13 cellular contexts compared by ENCODE assay signal in the genomic region with DNA sequence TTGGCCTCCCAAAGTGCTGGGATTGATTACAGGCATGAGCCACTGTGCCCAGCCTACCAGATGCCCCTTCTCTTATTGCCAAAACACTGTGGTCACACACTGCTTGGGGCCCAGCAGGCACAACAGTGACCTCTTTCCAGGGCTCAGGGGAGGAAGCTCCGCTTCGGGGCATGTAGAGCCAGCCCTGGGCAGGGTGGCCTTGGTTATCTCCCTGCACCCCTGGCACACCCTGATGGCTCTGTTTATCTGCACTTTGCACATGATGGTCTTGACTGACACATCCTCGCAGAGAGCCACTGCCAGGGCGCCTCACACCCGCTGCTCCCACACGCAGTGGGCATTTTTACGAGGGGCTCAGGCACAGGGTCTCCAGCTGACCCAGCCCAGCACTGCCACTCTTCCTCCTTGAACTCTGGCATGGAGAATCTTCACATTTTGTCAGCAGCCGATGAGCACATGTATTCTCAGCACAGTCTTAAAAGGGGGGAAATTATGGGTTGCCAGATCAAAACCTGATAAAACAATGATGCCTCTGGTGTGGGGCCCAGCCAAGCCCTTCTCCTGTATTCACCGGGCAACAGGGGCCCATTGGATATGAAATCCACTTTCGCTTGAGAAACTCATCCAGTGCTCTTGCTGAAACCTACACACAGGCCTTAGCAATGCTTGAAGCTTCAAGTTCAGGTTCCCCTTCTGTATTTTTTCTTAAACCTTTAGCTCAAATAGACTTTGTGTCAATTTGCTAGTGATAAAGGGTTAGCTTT. TPM values are rescaled to one million over a fixed set of nuclear protein-coding genes. Genes with fewer than 3 reads are reported as not detected.
A peak's percentile ranks its signal among the peaks of the same experiment; 100 is the strongest.
DNase-seq lines count a peak whose midpoint lies in the region; ATAC-seq and TF ChIP-seq lines count a peak whose summit lies in the region.
"Had no signal": no experiment of that assay in that cellular context is flagged by ENCODE, and none has a peak within 500 bp of the region (broad histone marks: within the 10 kb centered on the region; RNA-seq: fewer than 3 reads in every experiment).

No MANE protein-coding gene starts in this region.

- H3K4ac ChIP-seq in IMR-90 (ENCODE audit: low read depth, low read length) = no peak overlapping the region

- ATAC-seq in IMR-90 (ENCODE audit: low read depth) (no peak), HG03045 (IDR thresholded peaks at IDR 0.05; ENCODE audit: unreplicated experiment) (no peak)
- ATAC-seq in natural killer cell treated with Interleukin-12 subunit alpha and Interleukin-12 subunit beta and Interleukin-15 and Interleukin-18, amount 100 ng/mL, for 72 hours = no peak
- ATAC-seq: esophagus mucosa had no signal

- TF ChIP-seq POLR2A in IMR-90 (IDR thresholded peaks at IDR 0.05; ENCODE audit: low read depth, low read length) = no peak

- peaks cover 22 to 64% of the 10 kb centered on the region in 2 experiments for H3K79me1 ChIP-seq in IMR-90 (ENCODE audit: low read depth in 1 of 2, low read length in 2 of 2)

- peaks cover 0 to 95% (median 73%) of the 10 kb centered on the region in 11 experiments; a peak in 19 of 22 replicates for H3K36me3 ChIP-seq in BLaER1 treated with 17β-estradiol and CSF1 and Interleukin-3, amounts not matched to agents 10 nM and 100 nM
- peaks cover 11% of the 10 kb centered on the region; the same call in 1 of the 2 replicates for H3K36me3 ChIP-seq in IMR-90 (ENCODE audit: control insufficient read depth, insufficient read depth, low read length)

- H4K20me1 ChIP-seq in BLaER1 treated with 17β-estradiol and CSF1 and Interleukin-3, amounts not matched to agents 10 nM and 100 nM = peaks cover 27 to 90% (median 80%) of the 10 kb centered on the region in 11 experiments; a peak in 20 of 22 replicates
- H4K20me1 ChIP-seq in IMR-90 (ENCODE audit: insufficient read depth, low read length) = peaks cover 53% of the 10 kb centered on the region

- peaks cover 86 to 96% (median 88%) of the 10 kb centered on the region in 10 experiments for H3K4me1 ChIP-seq in BLaER1 treated with 17β-estradiol and CSF1 and Interleukin-3, amounts not matched to agents 10 nM and 100 nM
- H3K4me1 ChIP-seq in IMR-90 (ENCODE audit: control insufficient read depth, insufficient read depth, low read length) = peaks cover 15% of the 10 kb centered on the region

- H3K4me1 Mint-ChIP-seq in activated naive CD4-positive, alpha-beta T cell treated with anti-CD3 and anti-CD28 coated beads, Interleukin-2, amount 50 U/mL, for 24 hours = peaks cover 93% of the 10 kb centered on the region
- H3K4me1 Mint-ChIP-seq in natural killer cell treated with Interleukin-12 subunit alpha and Interleukin-12 subunit beta and Interleukin-15 and Interleukin-18, amount 100 ng/mL, for 72 hours (ENCODE audit: low read depth in 2 of 2) = peaks cover 87 to 89% of the 10 kb centered on the region in 2 donors

- H2BK120ac ChIP-seq in IMR-90 (ENCODE audit: low read depth, low read length) = no peak overlapping the region

- POLR2A ChIA-PET in IMR-90 (lab: Charles Lee; ENCODE audit: unreplicated experiment) = no interaction called here

- peak overlapping the region; percentile 30 to 100 (median 100); a peak in 20 of 22 replicates for H3K27ac ChIP-seq in BLaER1 treated with 17β-estradiol and CSF1 and Interleukin-3, amounts not matched to agents 10 nM and 100 nM
- H3K27ac ChIP-seq in IMR-90 (ENCODE audit: insufficient read depth, low read length) = no peak overlapping the region

- peak overlapping the region; percentile 68 for H3K4me3 Mint-ChIP-seq in activated naive CD4-positive, alpha-beta T cell treated with anti-CD3 and anti-CD28 coated beads, Interleukin-2, amount 50 U/mL, for 24 hours
- H3K4me3 Mint-ChIP-seq in natural killer cell treated with Interleukin-12 subunit alpha and Interleukin-12 subunit beta and Interleukin-15 and Interleukin-18, amount 100 ng/mL, for 72 hours = no peak overlapping the region

- H2AK9ac ChIP-seq in IMR-90 (replicated peaks; ENCODE audit: low read depth, low read length, poor library complexity) = no peak overlapping the region

- DNase-seq in IMR-90 = no peak
- no peak for DNase-seq in natural killer cell treated with Interleukin-12 subunit alpha and Interleukin-12 subunit beta and Interleukin-15 and Interleukin-18, amount 100 ng/mL, for 72 hours (ENCODE audit: low spot score)
- no peak for DNase-seq in GM20000 (ENCODE audit: low spot score)
- no peak for DNase-seq in AG08395 (ENCODE audit: low spot score)
- DNase-seq in NCI-H2081 treated with DMSO at 0.1 percent for 48 hours (lab: John Stamatoyannopoulos, UW) = no peak
- DNase-seq: COR-L47, nucleus accumbens, SHP77 had no signal

- WGBS in IMR-90 (ENCODE audit: extremely low coverage in 2 of 2, insufficient read length in 1 of 2), 2 experiments = 90% methylated on average over 4 of the region's 10 CpGs; no CpG with 5 or more reads in 1 of the 2 experiments

- H2BK5ac ChIP-seq in IMR-90 (ENCODE audit: low read depth, low read length, poor library complexity, severe bottlenecking) = no peak overlapping the region

- dilution Hi-C loops in IMR-90 (cut with HindIII; ENCODE audit: low sequenced_read_pairs, unreplicated experiment) = no loop called here

- no peak overlapping the region for H3K56ac ChIP-seq in IMR-90 (ENCODE audit: extremely low read depth, insufficient read depth, low read length)

- H3K9ac ChIP-seq in BLaER1 treated with 17β-estradiol and CSF1 and Interleukin-3, amounts not matched to agents 10 nM and 100 nM = peak overlapping the region; percentile 31 to 100 (median 68); a peak in 17 of 22 replicates
- H3K9ac ChIP-seq in IMR-90 (ENCODE audit: low read depth, low read length) = no peak overlapping the region

- H3K9me3 Mint-ChIP-seq in activated naive CD4-positive, alpha-beta T cell treated with anti-CD3 and anti-CD28 coated beads, Interleukin-2, amount 50 U/mL, for 24 hours = no peaks in the 10 kb centered on the region
- H3K9me3 Mint-ChIP-seq in natural killer cell treated with Interleukin-12 subunit alpha and Interleukin-12 subunit beta and Interleukin-15 and Interleukin-18, amount 100 ng/mL, for 72 hours = no peaks in the 10 kb centered on the region

- peak overlapping the region; percentile 98 for H3K27ac Mint-ChIP-seq in activated naive CD4-positive, alpha-beta T cell treated with anti-CD3 and anti-CD28 coated beads, Interleukin-2, amount 50 U/mL, for 24 hours
- H3K27ac Mint-ChIP-seq in natural killer cell treated with Interleukin-12 subunit alpha and Interleukin-12 subunit beta and Interleukin-15 and Interleukin-18, amount 100 ng/mL, for 72 hours = peak overlapping the region; percentile 97 to 99

- H3K4me3 ChIP-seq in BLaER1 treated with 17β-estradiol and CSF1 and Interleukin-3, amounts not matched to agents 10 nM and 100 nM = peak overlapping the region in 5 of 10 experiments; percentile 19 to 93 (median 31); a peak in 6 of 20 replicates
- no peak overlapping the region for H3K4me3 ChIP-seq in IMR-90 (ENCODE audit: insufficient read depth, low read depth, low read length)
- H3K4me3 ChIP-seq: HAP-1 had no signal

- intact Hi-C loops in IMR-90 (cut with micrococcal nuclease) = no loop called here

- H3K36me3 Mint-ChIP-seq in activated naive CD4-positive, alpha-beta T cell treated with anti-CD3 and anti-CD28 coated beads, Interleukin-2, amount 50 U/mL, for 24 hours = peaks cover 11% of the 10 kb centered on the region
- peaks cover 7% of the 10 kb centered on the region for H3K36me3 Mint-ChIP-seq in natural killer cell treated with Interleukin-12 subunit alpha and Interleukin-12 subunit beta and Interleukin-15 and Interleukin-18, amount 100 ng/mL, for 72 hours

- H3K4me2 ChIP-seq in BLaER1 treated with 17β-estradiol and CSF1 and Interleukin-3, amounts not matched to agents 10 nM and 100 nM = peak overlapping the region; percentile 91 to 99 (median 95)
- H3K4me2 ChIP-seq in IMR-90 (ENCODE audit: low read depth, low read length) = no peak overlapping the region

- H3K27me3 Mint-ChIP-seq in activated naive CD4-positive, alpha-beta T cell treated with anti-CD3 and anti-CD28 coated beads, Interleukin-2, amount 50 U/mL, for 24 hours = no peaks in the 10 kb centered on the region
- no peaks in the 10 kb centered on the region for H3K27me3 Mint-ChIP-seq in natural killer cell treated with Interleukin-12 subunit alpha and Interleukin-12 subunit beta and Interleukin-15 and Interleukin-18, amount 100 ng/mL, for 72 hours

- no TSS peak for BruUV-seq in IMR-90 (replicated peaks; lab: Mats Ljungman, UMichigan)

- H3K14ac ChIP-seq in IMR-90 (replicated peaks; ENCODE audit: low read depth, low read length) = no peak overlapping the region

- TF ChIP-seq RAD21 in IMR-90 (IDR thresholded peaks at IDR 0.05; ENCODE audit: low read length) = no peak

- CTCF ChIA-PET in IMR-90 (lab: Yijun Ruan, JAX) = no interaction called here

- H3K18ac ChIP-seq in IMR-90 (ENCODE audit: low read depth, low read length) = no peak overlapping the region

- TF ChIP-seq CTCF in IMR-90 (conservative IDR thresholded peaks at IDR 0.05; ENCODE audit: low read depth, low read length) (no peak), GM20000 (IDR thresholded peaks at IDR 0.05; ENCODE audit: extremely low read depth, missing control alignments) (no peak)

- H4K5ac ChIP-seq in IMR-90 (ENCODE audit: low read depth, low read length) = no peak overlapping the region

- H2BK15ac ChIP-seq in IMR-90 (ENCODE audit: low read depth, low read length) = no peak overlapping the region

- H3K9me1 ChIP-seq in IMR-90 (ENCODE audit: insufficient read depth, low read length) = peaks cover 11% of the 10 kb centered on the region; the same call in 1 of the 2 replicates

- H3K9me3 ChIP-seq in BLaER1 treated with 17β-estradiol and CSF1 and Interleukin-3, amounts not matched to agents 10 nM and 100 nM (replicated peaks in 1 of 11) = no peaks in the 10 kb centered on the region
- no peaks in the 10 kb centered on the region for H3K9me3 ChIP-seq in IMR-90 (ENCODE audit: control insufficient read depth, insufficient read depth, low read length)
- H3K9me3 ChIP-seq: HAP-1 had no signal

- H2AK5ac ChIP-seq in IMR-90 (ENCODE audit: low read depth, low read length) = peak overlapping the region; percentile 27

- no peaks in the 10 kb centered on the region for H3K27me3 ChIP-seq in BLaER1 treated with 17β-estradiol and CSF1 and Interleukin-3, amounts not matched to agents 10 nM and 100 nM
- H3K27me3 ChIP-seq in IMR-90 (ENCODE audit: control insufficient read depth, insufficient read depth, low read length) = no peaks in the 10 kb centered on the region

- H3K23ac ChIP-seq in IMR-90 (ENCODE audit: low read depth, low read length) = no peak overlapping the region

- H2BK20ac ChIP-seq in IMR-90 (ENCODE audit: low read depth, low read length) = no peak overlapping the region

- H4K91ac ChIP-seq in IMR-90 (ENCODE audit: insufficient read depth, low read depth, low read length) = no peak overlapping the region

- no peak overlapping the region for H4K8ac ChIP-seq in IMR-90 (ENCODE audit: low read depth in 2 of 2, low read length in 2 of 2)

- in situ Hi-C loops in IMR-90 (cut with MboI; ENCODE audit: low sequenced_read_pairs) = no loop called here

- no peak overlapping the region for H2AFZ ChIP-seq in IMR-90 (replicated peaks; ENCODE audit: low read length, poor library complexity)

RNA-seq across cellular contexts. Expression of a gene that starts 5.9 kb away (rescaled TPM):
- total RNA-seq in IMR-90 (2012; rRNA removed) = 53.4 and 53.6 TPM in 2 replicates
- 96.3 and 103 TPM in 2 replicates for polyA plus RNA-seq in IMR-90 (2012; rRNA removed)
- polyA plus RNA-seq in IMR-90 (2012; cell fraction: cytosol; rRNA removed) = 65.7 and 153 TPM in 2 replicates
- polyA plus RNA-seq in IMR-90 (2012; cell fraction: nucleus; rRNA removed; ENCODE audit: low replicate concordance) = 35.4 and 45.3 TPM in 2 replicates
- 10 to 100 TPM; 44.2 to 56.9 TPM for total RNA-seq in natural killer cell treated with Interleukin-12 subunit alpha and Interleukin-12 subunit beta and Interleukin-15 and Interleukin-18, amount 100 ng/mL, for 72 hours
